8 cellular contexts compared by ENCODE assay signal in genomic region chr7:44213872-44214595, GRCh38. TPM values are rescaled to one million over a fixed set of nuclear protein-coding genes. Genes with fewer than 3 reads are reported as not detected.
DNase-seq lines count a peak whose midpoint lies in the region; ATAC-seq and TF ChIP-seq lines count a peak whose summit lies in the region.

No MANE protein-coding gene starts in this region.

- 82% methylated on average over 8 of the region's 10 CpGs for WGBS in mammary epithelial cell (ENCODE audit: low coverage, missing lambda C conversion rate)
- 72% methylated on average over 9 of the region's 10 CpGs for WGBS in mesenchymal stem cell

- BruUV-seq in mammary epithelial cell (replicated peaks; lab: Mats Ljungman, UMichigan) = no TSS peak

- H4K91ac ChIP-seq in mesenchymal stem cell (ENCODE audit: low read length) = no peak overlapping the region

- no peaks in the 10 kb centered on the region for H3K79me2 ChIP-seq in mammary epithelial cell (ENCODE audit: insufficient read depth, low read length)

- H3K4me1 ChIP-seq in mammary epithelial cell (ENCODE audit: insufficient read depth, low read length) (no peaks in the 10 kb centered on the region), mesenchymal stem cell (ENCODE audit: control insufficient read depth, insufficient read depth, low read depth, low read length) (peaks cover 9% of the 10 kb centered on the region)
- no peaks in the 10 kb centered on the region for H3K4me1 ChIP-seq in naive thymus-derived CD4-positive, alpha-beta T cell (ENCODE audit: control insufficient read depth in 2 of 2, insufficient read depth in 2 of 2, low read length in 2 of 2)

- no peak overlapping the region for H3K4me3 ChIP-seq in HFF-Myc (replicated peaks; ENCODE audit: low read depth, low read length)
- no peak overlapping the region for H3K4me3 ChIP-seq in mammary epithelial cell (replicated peaks in 1 of 3; ENCODE audit: insufficient read depth in 1 of 3, low read depth in 2 of 3, low read length in 3 of 3)
- no peak overlapping the region for H3K4me3 ChIP-seq in mesenchymal stem cell (ENCODE audit: insufficient read depth in 1 of 2, low read depth in 1 of 2, low read length in 2 of 2)
- H3K4me3 ChIP-seq in naive thymus-derived CD4-positive, alpha-beta T cell (ENCODE audit: low read length) = no peak overlapping the region

- ATAC-seq in HG02623 (IDR thresholded peaks at IDR 0.05; ENCODE audit: unreplicated experiment) = no peak
- no peak for ATAC-seq in naive thymus-derived CD4-positive, alpha-beta T cell

- TF ChIP-seq CTCF in HFF-Myc (IDR thresholded peaks at IDR 0.05; ENCODE audit: low read depth, low read length, missing control alignments) (peak; percentile 47), mammary epithelial cell (conservative IDR thresholded peaks at IDR 0.05 in 1 of 2, IDR thresholded peaks at IDR 0.05 in 1 of 2; ENCODE audit: extremely low read depth in 1 of 2, insufficient read depth in 1 of 2, low read depth in 1 of 2, low read length in 2 of 2) (peak; percentile 31 to 52)

- no peaks in the 10 kb centered on the region for H3K27me3 Mint-ChIP-seq in naive thymus-derived CD4-positive, alpha-beta T cell

- H3K27me3 ChIP-seq in mammary epithelial cell (ENCODE audit: insufficient read depth, low read length) (no peaks in the 10 kb centered on the region), mesenchymal stem cell (ENCODE audit: control insufficient read depth in 1 of 2, insufficient read depth in 1 of 2, low read length in 2 of 2) (peaks cover 0 to 12% of the 10 kb centered on the region in 2 experiments)
- H3K27me3 ChIP-seq in naive thymus-derived CD4-positive, alpha-beta T cell (ENCODE audit: control insufficient read depth in 2 of 2, insufficient read depth in 2 of 2, low read length in 2 of 2) = no peaks in the 10 kb centered on the region

- no peaks in the 10 kb centered on the region for H4K20me1 ChIP-seq in mammary epithelial cell (ENCODE audit: insufficient read depth, low read length)

- H3K14ac ChIP-seq in mesenchymal stem cell (ENCODE audit: low read length in 2 of 2) = no peak overlapping the region

- H3K4ac ChIP-seq in mesenchymal stem cell (ENCODE audit: low read depth in 1 of 2, low read length in 2 of 2) = no peak overlapping the region

- dilution Hi-C loops in mammary epithelial cell (cut with HindIII; ENCODE audit: low sequenced_read_pairs) = loop anchor here (5.0 kb wide), 2 partner anchors 53 to 117 kb away; no protein-coding TSS in a partner anchor

- H3K4me2 ChIP-seq in mammary epithelial cell (ENCODE audit: insufficient read depth, low read depth, low read length) = no peak overlapping the region
- no peak overlapping the region for H3K4me2 ChIP-seq in mesenchymal stem cell (ENCODE audit: low read length, poor library complexity, severe bottlenecking)

- H3K9ac ChIP-seq in mammary epithelial cell (ENCODE audit: insufficient read depth, low read length) = no peak overlapping the region
- H3K9ac ChIP-seq in mesenchymal stem cell (ENCODE audit: low read length) = no peak overlapping the region

- POLR2A ChIA-PET in naive thymus-derived CD4-positive, alpha-beta T cell (lab: Charles Lee) = no interaction called here

- H2BK120ac ChIP-seq in mesenchymal stem cell (ENCODE audit: low read depth, low read length) = no peak overlapping the region

- no peak overlapping the region for H2AK5ac ChIP-seq in mesenchymal stem cell (ENCODE audit: low read length, severe bottlenecking)

- H3K4me1 Mint-ChIP-seq in naive thymus-derived CD4-positive, alpha-beta T cell = peaks cover 0 to 1% (median 0%) of the 10 kb centered on the region in 7 donors

- peak overlapping the region in 3 of 9 donors; percentile 4 to 36 (median 14) for H3K27ac Mint-ChIP-seq in naive thymus-derived CD4-positive, alpha-beta T cell

- H4K8ac ChIP-seq in mesenchymal stem cell (ENCODE audit: low read length) = peak overlapping the region; percentile 19

- H2BK12ac ChIP-seq in mesenchymal stem cell (ENCODE audit: low read length in 2 of 2) = no peak overlapping the region

- H3K27ac ChIP-seq in mammary epithelial cell (ENCODE audit: insufficient read depth, low read depth, low read length) = no peak overlapping the region
- H3K27ac ChIP-seq in mesenchymal stem cell (ENCODE audit: low read length, poor library complexity, severe bottlenecking) = no peak overlapping the region
- no peak overlapping the region for H3K27ac ChIP-seq in naive thymus-derived CD4-positive, alpha-beta T cell (ENCODE audit: low read depth, low read length)

- CTCF ChIA-PET in mammary epithelial cell (lab: Charles Lee; ENCODE audit: low non-redundant PET) = interaction anchor here (0.6 kb wide), 1 partner anchor 277 kb away, joined by 4 read pairs; no protein-coding TSS in a partner anchor
- CTCF ChIA-PET in naive thymus-derived CD4-positive, alpha-beta T cell (lab: Charles Lee) = no interaction called here

- H3K36me3 ChIP-seq in mammary epithelial cell (ENCODE audit: insufficient read depth, low read length) = peaks cover 19% of the 10 kb centered on the region
- peaks cover 53 to 72% of the 10 kb centered on the region in 2 experiments for H3K36me3 ChIP-seq in mesenchymal stem cell (ENCODE audit: control insufficient read depth in 1 of 2, insufficient read depth in 2 of 2, low read depth in 1 of 2, low read length in 2 of 2)
- H3K36me3 ChIP-seq in naive thymus-derived CD4-positive, alpha-beta T cell (ENCODE audit: control insufficient read depth in 2 of 3, insufficient read depth in 3 of 3, low read length in 3 of 3) = peaks cover 6 to 48% (median 7%) of the 10 kb centered on the region in 3 experiments

- in situ Hi-C loops in mammary epithelial cell (cut with MboI; ENCODE audit: low sequenced_read_pairs in 2 of 2) = loop anchor here in 1 of 2 donors (25.0 kb wide), 1 partner anchor 348 kb away; the partner anchor contains the start of gene DDX56

- no peaks in the 10 kb centered on the region for H3K9me3 Mint-ChIP-seq in naive thymus-derived CD4-positive, alpha-beta T cell

- intact Hi-C loops in mammary epithelial cell (cut with micrococcal nuclease) = loop anchor here (1.0 to 10.0 kb wide), 2 partner anchors 263 to 351 kb away; no protein-coding TSS in a partner anchor
- intact Hi-C loops in naive thymus-derived CD4-positive, alpha-beta T cell (cut with micrococcal nuclease) = loop anchor here in 1 of 2 donors (1.0 kb wide), 1 partner anchor 263 kb away; no protein-coding TSS in a partner anchor

- H3K9me3 ChIP-seq in mammary epithelial cell (replicated peaks; ENCODE audit: insufficient read depth, low read length) (no peaks in the 10 kb centered on the region), mesenchymal stem cell (ENCODE audit: control insufficient read depth, low read length) (no peaks in the 10 kb centered on the region)
- H3K9me3 ChIP-seq in naive thymus-derived CD4-positive, alpha-beta T cell (ENCODE audit: control insufficient read depth in 2 of 3, low read length in 3 of 3) = no peaks in the 10 kb centered on the region

- H2BK15ac ChIP-seq in mesenchymal stem cell (ENCODE audit: low read depth, poor library complexity, severe bottlenecking) = no peak overlapping the region

- H2AFZ ChIP-seq in mammary epithelial cell (ENCODE audit: low read depth, low read length) (no peak overlapping the region), mesenchymal stem cell (ENCODE audit: low read depth, low read length) (no peak overlapping the region)

- H3K36me3 Mint-ChIP-seq in naive thymus-derived CD4-positive, alpha-beta T cell = peaks cover 4 to 20% (median 9%) of the 10 kb centered on the region in 5 donors

- no peak overlapping the region for H3K4me3 Mint-ChIP-seq in naive thymus-derived CD4-positive, alpha-beta T cell

- no peak overlapping the region for H3K23ac ChIP-seq in mesenchymal stem cell (ENCODE audit: low read length in 2 of 2)

- peaks cover 19% of the 10 kb centered on the region for H3K79me1 ChIP-seq in mesenchymal stem cell (replicated peaks; ENCODE audit: low read length, poor library complexity, severe bottlenecking)

- no peak overlapping the region for H3K18ac ChIP-seq in mesenchymal stem cell (ENCODE audit: low read depth in 1 of 2, low read length in 2 of 2)

- H2BK5ac ChIP-seq in mesenchymal stem cell (ENCODE audit: low read depth, low read length, poor library complexity, severe bottlenecking) = no peak overlapping the region

- DNase-seq in D341Med (ENCODE audit: low spot score) (peak; percentile 80), HFF-Myc (ENCODE audit: extremely low read depth, low read depth) (peak; percentile 17), NCI-H748 treated with DMSO at 0.1 percent for 48 hours (lab: John Stamatoyannopoulos, UW) (peak; percentile 17), mammary epithelial cell (peak; percentile 30), mesenchymal stem cell (peak; percentile 48)
- DNase-seq in effector CD4-positive, alpha-beta T cell = no peak
- no peak for DNase-seq in naive thymus-derived CD4-positive, alpha-beta T cell

RNA-seq across cellular contexts. Expression of gene YKT6, which starts 13.3 kb away (rescaled TPM):
- total RNA-seq in mammary epithelial cell = 100 to 1,000 TPM; 105 to 133 TPM
- polyA plus RNA-seq in mammary epithelial cell = 105 TPM
- 218 TPM for polyA minus RNA-seq in mammary epithelial cell
- polyA plus RNA-seq in mesenchymal stem cell (2013, experiment 1 of 2) = 133 TPM
- 137 TPM for polyA plus RNA-seq in mesenchymal stem cell (2013, experiment 2 of 2)
- 10 to 100 TPM; 58.1 to 80.9 (median 62.3) TPM for total RNA-seq in naive thymus-derived CD4-positive, alpha-beta T cell
- 10 to 100 TPM; 32.6 to 38.8 TPM for polyA plus RNA-seq in naive thymus-derived CD4-positive, alpha-beta T cell

RNA-seq across cellular contexts. Expression of gene GCK, which starts 24.8 kb away (rescaled TPM):
- total RNA-seq in mammary epithelial cell = not detected
- not detected for polyA plus RNA-seq in mammary epithelial cell
- not detected for polyA minus RNA-seq in mammary epithelial cell
- 0.06 TPM for polyA plus RNA-seq in mesenchymal stem cell (2013, experiment 1 of 2)
- 0.10 TPM for polyA plus RNA-seq in mesenchymal stem cell (2013, experiment 2 of 2)
- under 1 TPM; 0.29 to 0.88 (median 0.51) TPM for total RNA-seq in naive thymus-derived CD4-positive, alpha-beta T cell
- 1 to 10 TPM; 1.7 to 2.0 TPM for polyA plus RNA-seq in naive thymus-derived CD4-positive, alpha-beta T cell

Comparison
In these comparisons a context has a peak if more than half of its experiments do, and no peak if none do; other contexts are left out.
1. DNase-seq: peak in D341Med (single experiment), HFF-Myc (single experiment), NCI-H748 treated with DMSO at 0.1 percent for 48 hours (single experiment), mammary epithelial cell (single experiment) and mesenchymal stem cell (single experiment); none in effector CD4-positive, alpha-beta T cell (single experiment) and naive thymus-derived CD4-positive, alpha-beta T cell (0 of 9).